Comparison of ENCODE assay signal across 20 cellular contexts in the genomic region with DNA sequence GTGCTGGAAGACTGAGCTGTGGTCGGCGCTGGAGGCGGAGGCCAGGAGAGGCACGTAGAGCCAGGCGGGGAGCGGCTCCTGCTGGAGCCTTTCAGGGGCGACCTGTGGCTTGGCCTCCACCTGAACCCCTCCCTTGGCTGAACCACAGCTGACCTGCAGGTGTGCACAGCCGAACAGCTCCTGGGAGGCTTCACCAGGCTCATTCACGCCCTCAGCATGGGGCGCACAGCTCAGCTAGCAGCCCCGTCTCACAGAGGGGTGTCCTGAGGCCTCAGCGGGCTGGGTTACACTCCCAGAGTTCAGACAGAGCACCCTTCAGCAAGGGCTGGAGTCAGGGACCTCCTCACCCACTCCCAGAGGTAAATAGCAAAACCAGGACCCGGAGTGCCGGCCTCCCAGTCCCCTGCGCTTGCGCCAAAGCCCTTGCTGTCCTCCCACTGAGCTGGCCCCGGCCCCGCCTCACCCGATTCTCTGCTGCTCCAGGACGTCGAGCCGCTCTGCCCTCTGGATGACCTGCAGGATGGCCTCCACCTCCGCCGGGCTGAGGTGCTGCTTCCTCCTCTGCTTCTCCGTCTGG. TPM values are rescaled to one million over a fixed set of nuclear protein-coding genes. Genes with fewer than 3 reads are reported as not detected.
A peak's percentile ranks its signal among the peaks of the same experiment; 100 is the strongest.
DNase-seq lines count a peak whose midpoint lies in the region; ATAC-seq and TF ChIP-seq lines count a peak whose summit lies in the region.
"Had no signal": no experiment of that assay in that cellular context is flagged by ENCODE, and none has a peak within 500 bp of the region (broad histone marks: within the 10 kb centered on the region; RNA-seq: fewer than 3 reads in every experiment).

No MANE protein-coding gene starts in this region.

- H3K27ac Mint-ChIP-seq in H9 (peak overlapping the region in 1 of 3 experiments; percentile 74; a peak in 1 of 7 replicates), progenitor cell of endocrine pancreas (peak overlapping the region; percentile 92)
- no peak overlapping the region for H3K27ac Mint-ChIP-seq in activated naive CD4-positive, alpha-beta T cell treated with anti-CD3 and anti-CD28 coated beads, Interleukin-2, amount 50 U/mL, for 72 hours
- H3K27ac Mint-ChIP-seq: B cell, immature natural killer cell had no signal

- no peaks in the 10 kb centered on the region for H3K27me3 ChIP-seq in H9 (ENCODE audit: insufficient read depth, low read length)
- H3K27me3 ChIP-seq in iPS-20b (ENCODE audit: insufficient read depth, low read length), result peaks cover 19% of the 10 kb centered on the region

- peak overlapping the region; percentile 29; the same call in 1 of the 2 replicates for H3K4me3 ChIP-seq in iPS-20b (ENCODE audit: low read length)

- no peak overlapping the region for H3T11ph ChIP-seq in H9 (ENCODE audit: low read length)

- H4K8ac ChIP-seq in H9 (replicated peaks; ENCODE audit: insufficient read length, low read depth, low read length), result no peak overlapping the region

- TF ChIP-seq CTCF in H9 (conservative IDR thresholded peaks at IDR 0.05), result no peak
- no peak for TF ChIP-seq CTCF in progenitor cell of endocrine pancreas (IDR thresholded peaks at IDR 0.05; ENCODE audit: unreplicated experiment)

- no peak overlapping the region for H2BK12ac ChIP-seq in H9 (ENCODE audit: insufficient read length, low read depth, low read length)

- no peak overlapping the region for H2BK20ac ChIP-seq in H9 (ENCODE audit: low read depth, low read length, poor library complexity, severe bottlenecking)

- H3K14ac ChIP-seq in H9 (ENCODE audit: insufficient read depth, low read length), result no peak overlapping the region; the same call in 1 of the 2 replicates

- H3K23me2 ChIP-seq in H9 (ENCODE audit: insufficient read length, low read depth, low read length, poor library complexity, severe bottlenecking), result no peaks in the 10 kb centered on the region

- no peak overlapping the region for H3K4me3 Mint-ChIP-seq in H9
- H3K4me3 Mint-ChIP-seq in progenitor cell of endocrine pancreas (ENCODE audit: low read depth), result peak overlapping the region; percentile 55
- H3K4me3 Mint-ChIP-seq: B cell, immature natural killer cell had no signal

- WGBS in H9 (ENCODE audit: extremely low coverage, insufficient read length, low lambda C conversion rate), result no CpG with 5 or more reads among the region's 25 CpGs

- no peaks in the 10 kb centered on the region for H3K79me1 ChIP-seq in H9 (ENCODE audit: insufficient read depth, low read depth, low read length, poor library complexity, severe bottlenecking)

- H3K36me3 Mint-ChIP-seq in H9 (ENCODE audit: insufficient read depth in 1 of 3, low read depth in 3 of 3) (peaks cover 2 to 14% (median 7%) of the 10 kb centered on the region in 3 experiments; a peak in 6 of 7 replicates), progenitor cell of endocrine pancreas (ENCODE audit: insufficient read depth) (peaks cover 39% of the 10 kb centered on the region)
- no peaks in the 10 kb centered on the region for H3K36me3 Mint-ChIP-seq in activated naive CD4-positive, alpha-beta T cell treated with anti-CD3 and anti-CD28 coated beads, Interleukin-2, amount 50 U/mL, for 72 hours

- no peak overlapping the region for H4K5ac ChIP-seq in H9 (ENCODE audit: insufficient read length, low read depth, low read length)

- H3K4me1 Mint-ChIP-seq in H9 (peaks cover 29 to 32% of the 10 kb centered on the region in 2 experiments), progenitor cell of endocrine pancreas (ENCODE audit: low read depth) (peaks cover 25% of the 10 kb centered on the region)
- H3K4me1 Mint-ChIP-seq: B cell, immature natural killer cell had no signal

- DNase-seq in H9, result peak; percentile 93
- peak; percentile 77 for DNase-seq in SK-N-DZ (ENCODE audit: low spot score)
- peak; percentile 76 for DNase-seq in progenitor cell of endocrine pancreas (ENCODE audit: low spot score, unreplicated experiment)
- DNase-seq in activated naive CD4-positive, alpha-beta T cell treated with anti-CD3 and anti-CD28 coated beads, Interleukin-2, amount 50 U/mL, for 72 hours (ENCODE audit: low spot score in 2 of 2), result no peak
- DNase-seq: activated T-cell treated with anti-CD3 and anti-CD28 coated beads, Interleukin-2, amount 50 U/mL, for 1 hour; caudate nucleus; foreskin fibroblast; GDM1; GOT3; immature natural killer cell; midbrain; NCI-H187 treated with DMSO at 0.1 percent for 48 hours; OCI-M1; SK-N-SH; stimulated activated CD4-positive, alpha-beta T cell treated with anti-CD3 and anti-CD28 coated beads, Interleukin-2, amount 100 ng/mL, for 48 hours had no signal

- H3K23ac ChIP-seq in H9 (ENCODE audit: insufficient read length, low read depth, low read length), result no peak overlapping the region

- H3K9me3 ChIP-seq in H9 (ENCODE audit: control insufficient read depth, low read depth, low read length) (no peaks in the 10 kb centered on the region), iPS-20b (ENCODE audit: insufficient read depth, low read depth, low read length) (peaks cover under 1% of the 10 kb centered on the region; the same call in 1 of the 2 replicates)
- H3K9me3 ChIP-seq: neutrophil, SK-N-SH had no signal

- H3K18ac ChIP-seq in H9 (ENCODE audit: insufficient read length, low read depth, low read length), result no peak overlapping the region

- H3K9me3 Mint-ChIP-seq in H9, result peaks cover 16 to 24% of the 10 kb centered on the region in 2 experiments
- peaks cover 3% of the 10 kb centered on the region for H3K9me3 Mint-ChIP-seq in progenitor cell of endocrine pancreas (ENCODE audit: low read depth)
- H3K9me3 Mint-ChIP-seq in activated naive CD4-positive, alpha-beta T cell treated with anti-CD3 and anti-CD28 coated beads, Interleukin-2, amount 50 U/mL, for 72 hours, result peaks cover 5 to 6% of the 10 kb centered on the region in 2 donors

- H3K56ac ChIP-seq in H9 (ENCODE audit: insufficient read length, low read depth, low read length), result no peak overlapping the region

- H2BK15ac ChIP-seq in H9 (ENCODE audit: low read depth, low read length), result no peak overlapping the region

- H3K27me3 Mint-ChIP-seq in H9 (ENCODE audit: low read depth) (peaks cover 26% of the 10 kb centered on the region), progenitor cell of endocrine pancreas (no peaks in the 10 kb centered on the region)
- H3K27me3 Mint-ChIP-seq: B cell had no signal

- H2BK120ac ChIP-seq in H9 (ENCODE audit: low read depth, low read length, poor library complexity, severe bottlenecking), result no peak overlapping the region

- no peaks in the 10 kb centered on the region; the same call in 1 of the 2 replicates for H3K4me1 ChIP-seq in H9 (ENCODE audit: insufficient read depth, low read length)
- H3K4me1 ChIP-seq in iPS-20b (ENCODE audit: insufficient read depth, low read length), result peaks cover 9% of the 10 kb centered on the region; the same call in 1 of the 2 replicates

- no peak overlapping the region for H4K91ac ChIP-seq in H9 (ENCODE audit: insufficient read length, low read depth, low read length)

- H3K27ac ChIP-seq in H9 (ENCODE audit: insufficient read length, low read depth, low read length), result no peak overlapping the region
- no peak overlapping the region for H3K27ac ChIP-seq in iPS-20b (ENCODE audit: low read length)
- H3K27ac ChIP-seq: neutrophil had no signal

- no peak overlapping the region for H3K4me2 ChIP-seq in H9 (ENCODE audit: insufficient read depth, insufficient read length, low read length)
- H3K4me2 ChIP-seq: SK-N-SH had no signal

- H3K36me3 ChIP-seq in iPS-20b (ENCODE audit: insufficient read depth, low read depth, low read length), result no peaks in the 10 kb centered on the region
- H3K36me3 ChIP-seq: neutrophil had no signal

- H4K20me1 ChIP-seq in H9 (ENCODE audit: control insufficient read depth, insufficient read depth, insufficient read length), result no peaks in the 10 kb centered on the region

- no peak overlapping the region for H3K9ac ChIP-seq in H9 (ENCODE audit: extremely low read depth, insufficient read length, low read length)
- no peak overlapping the region for H3K9ac ChIP-seq in iPS-20b (ENCODE audit: low read depth, low read length)
- H3K9ac ChIP-seq: SK-N-SH had no signal

- H3K4ac ChIP-seq in H9 (ENCODE audit: low read depth, low read length), result no peak overlapping the region

- no peak overlapping the region for H2AK5ac ChIP-seq in H9 (ENCODE audit: insufficient read length, low read length)

- H2BK5ac ChIP-seq in H9 (ENCODE audit: insufficient read length, low read length), result no peak overlapping the region

- no peak overlapping the region for H2AFZ ChIP-seq in H9 (ENCODE audit: low read length)

- no peaks in the 10 kb centered on the region for H3K79me2 ChIP-seq in H9 (ENCODE audit: insufficient read depth, low read length)

- ATAC-seq in HG02678 (IDR thresholded peaks at IDR 0.05; ENCODE audit: unreplicated experiment) (no peak), HG02610 (IDR thresholded peaks at IDR 0.05; ENCODE audit: unreplicated experiment) (no peak)
- no peak for ATAC-seq in activated naive CD4-positive, alpha-beta T cell treated with anti-CD3 and anti-CD28 coated beads, Interleukin-2, amount 50 U/mL, for 72 hours

RNA-seq across cellular contexts. Expression of a gene that starts 31.7 kb away (rescaled TPM):
- total RNA-seq in H9 (2021) (2.3 and 3.0 TPM in 2 replicates), progenitor cell of endocrine pancreas (47.6 and 47.8 TPM in 2 replicates)
- 48.2 and 70.3 TPM in 2 replicates for polyA plus RNA-seq in SK-N-DZ (2014; cell fraction: cytosol; rRNA removed)
- polyA plus RNA-seq in SK-N-DZ (2014; cell fraction: nucleus; rRNA removed), result 16.2 and 17.4 TPM in 2 replicates
- 1 to 10 TPM; 2.0 to 3.8 TPM for total RNA-seq in activated naive CD4-positive, alpha-beta T cell treated with anti-CD3 and anti-CD28 coated beads, Interleukin-2, amount 50 U/mL, for 72 hours

Comparison
In these comparisons a context has a peak if more than half of its experiments do, and no peak if none do; other contexts are left out.
1. DNase-seq: peak in H9 (single experiment), SK-N-DZ (single experiment) and progenitor cell of endocrine pancreas (single experiment); none in activated naive CD4-positive, alpha-beta T cell treated with anti-CD3 and anti-CD28 coated beads, Interleukin-2, amount 50 U/mL, for 72 hours (0 of 2).
2. RNA of a gene that starts 31.7 kb away (total RNA-seq): 47.6 to 47.8 TPM in progenitor cell of endocrine pancreas; 2.0 to 3.8 TPM in activated naive CD4-positive, alpha-beta T cell treated with anti-CD3 and anti-CD28 coated beads, Interleukin-2, amount 50 U/mL, for 72 hours and 2.3 to 3.0 TPM in H9; every median in the first group is over 10 times any median in the second.